In genomic region chr11:11798586-11799438, GRCh38 we compare ENCODE assay signal across 8 cellular contexts. TPM values are rescaled to one million over a fixed set of nuclear protein-coding genes. Genes with fewer than 3 reads are reported as not detected.
A peak's percentile ranks its signal among the peaks of the same experiment; 100 is the strongest.
DNase-seq lines count a peak whose midpoint lies in the region; ATAC-seq and TF ChIP-seq lines count a peak whose summit lies in the region.

No MANE protein-coding gene starts in this region.

- CTCF ChIA-PET in Panc1 (lab: Charles Lee) = interaction anchor here (1.4 kb wide), 1 partner anchor 245 kb away, joined by 3 read pairs; no protein-coding TSS in a partner anchor

- ATAC-seq in HG02884 (IDR thresholded peaks at IDR 0.05; ENCODE audit: unreplicated experiment) (peak; percentile 69), Panc1 (peak; percentile 99), thoracic aorta (ENCODE audit: insufficient number of reproducible peaks, low FRiP score, low read depth) (no peak), GM18519 (IDR thresholded peaks at IDR 0.05; ENCODE audit: low FRiP score, unreplicated experiment) (no peak)
- ATAC-seq in activated T-cell treated with anti-CD3 and anti-CD28 coated beads, Interleukin-2, amount 50 U/mL, for 4 hours = peak in 1 of 2 donors; percentile 89

- POLR2A ChIA-PET in Panc1 (lab: Charles Lee) = interaction anchor here (0.5 kb wide), 1 partner anchor 84 kb away, joined by 3 read pairs; no protein-coding TSS in a partner anchor

- TF ChIP-seq CTCF in Panc1 (IDR thresholded peaks at IDR 0.05) (peak; percentile 93), fibroblast of mammary gland (conservative IDR thresholded peaks at IDR 0.05; ENCODE audit: control insufficient read depth, insufficient read depth, low read depth, low read length) (peak; percentile 96), thoracic aorta (IDR thresholded peaks at IDR 0.05) (peak; percentile 71)

- 0 out of 2 replicates have a peak overlapping the region, but pooled peaks have one; percentile 55 for H3K27ac ChIP-seq in Panc1 (ENCODE audit: low read length)
- H3K27ac ChIP-seq in thoracic aorta = no peak overlapping the region

- DNase-seq in GDM1 (lab: John Stamatoyannopoulos, UW) = peak; percentile 36
- DNase-seq in Panc1 (ENCODE audit: low read depth, low spot score) = no peak
- DNase-seq in activated T-cell treated with anti-CD3 and anti-CD28 coated beads, Interleukin-2, amount 50 U/mL, for 4 hours = peak; percentile 84
- peak; percentile 77 for DNase-seq in fibroblast of mammary gland (ENCODE audit: low read depth)
- peak; percentile 44 for DNase-seq in occipital lobe (lab: John Stamatoyannopoulos, UW)
- DNase-seq in thoracic aorta (ENCODE audit: low spot score) = no peak

- in situ Hi-C loops in Panc1 (cut with HindIII; ENCODE audit: low pct_unique_long_range_greater_than_20kb, low sequenced_read_pairs) = no loop called here

- H3K4me3 Mint-ChIP-seq in activated T-cell treated with anti-CD3 and anti-CD28 coated beads, Interleukin-2, amount 50 U/mL, for 4 hours = no peak overlapping the region

- H3K9me3 Mint-ChIP-seq in activated T-cell treated with anti-CD3 and anti-CD28 coated beads, Interleukin-2, amount 50 U/mL, for 4 hours = no peaks in the 10 kb centered on the region

- no TSS peak for BruUV-seq in Panc1 (replicated peaks; lab: Mats Ljungman, UMichigan)

- no peaks in the 10 kb centered on the region for H3K9me3 ChIP-seq in Panc1 (ENCODE audit: control insufficient read depth, insufficient read depth, low read depth, low read length)
- no peaks in the 10 kb centered on the region for H3K9me3 ChIP-seq in thoracic aorta

- no peaks in the 10 kb centered on the region for H3K4me1 Mint-ChIP-seq in activated T-cell treated with anti-CD3 and anti-CD28 coated beads, Interleukin-2, amount 50 U/mL, for 4 hours (ENCODE audit: low read depth)

- no peak overlapping the region for H3K4me3 ChIP-seq in Panc1 (ENCODE audit: low read depth in 2 of 2, low read length in 2 of 2)
- no peak overlapping the region for H3K4me3 ChIP-seq in fibroblast of mammary gland (ENCODE audit: control insufficient read depth, low read depth, low read length)
- no peak overlapping the region for H3K4me3 ChIP-seq in thoracic aorta

- peaks cover 24% of the 10 kb centered on the region for H3K27me3 Mint-ChIP-seq in activated T-cell treated with anti-CD3 and anti-CD28 coated beads, Interleukin-2, amount 50 U/mL, for 4 hours (ENCODE audit: low read depth)

- H3K36me3 ChIP-seq in Panc1 (ENCODE audit: control insufficient read depth, insufficient read depth, low read length) (no peaks in the 10 kb centered on the region), thoracic aorta (no peaks in the 10 kb centered on the region)

- H3K27me3 ChIP-seq in Panc1 (ENCODE audit: control insufficient read depth, insufficient read depth, low read length) (peaks cover 4% of the 10 kb centered on the region; the same call in 1 of the 2 replicates), thoracic aorta (replicated peaks; ENCODE audit: insufficient read depth) (no peaks in the 10 kb centered on the region)

- intact Hi-C loops in Panc1 (cut with micrococcal nuclease; ENCODE audit: unreplicated experiment) = loop anchor here (2.0 to 10.0 kb wide), 4 partner anchors 43 to 483 kb away; partner anchors contain the start of gene USP47

- no peaks in the 10 kb centered on the region for H3K36me3 Mint-ChIP-seq in activated T-cell treated with anti-CD3 and anti-CD28 coated beads, Interleukin-2, amount 50 U/mL, for 4 hours (ENCODE audit: insufficient read depth)

- H3K4me1 ChIP-seq in Panc1 (ENCODE audit: control insufficient read depth, insufficient read depth, low read length) (no peaks in the 10 kb centered on the region; the same call in 1 of the 2 replicates), thoracic aorta (ENCODE audit: control insufficient read depth in 1 of 2, low read depth in 2 of 2) (no peaks in the 10 kb centered on the region)

RNA-seq across cellular contexts. Expression of gene USP47, which starts 43.0 kb away (rescaled TPM):
- total RNA-seq in Panc1 (2021; ENCODE audit: unreplicated experiment) (39.2 TPM), occipital lobe (154 TPM), thoracic aorta (10 to 100 TPM; 55.0 to 86.4 TPM)
- polyA plus RNA-seq in Panc1 (2012; ENCODE audit: insufficient read length) = 20.3 TPM
- 10 to 100 TPM; 39.5 to 48.3 (median 40.8) TPM for total RNA-seq in activated T-cell treated with anti-CD3 and anti-CD28 coated beads, Interleukin-2, amount 50 U/mL, for 4 hours

Comparison
In these comparisons a context has a peak if more than half of its experiments do, and no peak if none do; other contexts are left out.
1. DNase-seq: peak in GDM1 (single experiment), activated T-cell treated with anti-CD3 and anti-CD28 coated beads, Interleukin-2, amount 50 U/mL, for 4 hours (single experiment), fibroblast of mammary gland (single experiment) and occipital lobe (single experiment); none in Panc1 (single experiment) and thoracic aorta (single experiment).
2. ATAC-seq: peak in HG02884 (single experiment) and Panc1 (single experiment); none in thoracic aorta (single experiment) and GM18519 (single experiment).
3. Peak in every context shown above with its lines, with median percentiles within 50 percentile points of each other: CTCF ChIP-seq.